In the genomic region with DNA sequence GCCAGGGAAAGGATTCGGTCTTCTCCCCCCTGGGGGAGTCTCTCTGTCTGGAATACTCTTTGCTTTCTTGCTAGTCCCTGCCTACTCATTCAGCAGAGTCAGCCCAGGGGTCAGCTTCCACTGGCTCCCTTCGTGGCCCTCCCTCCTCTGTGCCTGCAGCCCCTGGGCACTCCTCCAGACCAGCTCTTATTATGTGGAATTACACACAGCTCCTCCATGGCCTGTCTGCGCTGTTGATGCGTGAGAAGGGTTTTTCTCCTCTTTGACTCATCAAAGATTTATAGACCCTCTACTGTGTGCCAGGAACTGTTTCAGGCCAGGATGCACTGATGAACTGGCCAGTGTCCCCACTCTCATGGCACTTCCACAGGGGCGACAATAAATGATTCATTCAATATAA, we compare ENCODE assay signal across 14 cellular contexts. TPM values are rescaled to one million over a fixed set of nuclear protein-coding genes. Genes with fewer than 3 reads are reported as not detected.
A peak's percentile ranks its signal among the peaks of the same experiment; 100 is the strongest.
DNase-seq lines count a peak whose midpoint lies in the region; ATAC-seq and TF ChIP-seq lines count a peak whose summit lies in the region.
"Had no signal": no experiment of that assay in that cellular context is flagged by ENCODE, and none has a peak within 500 bp of the region (broad histone marks: within the 10 kb centered on the region; RNA-seq: fewer than 3 reads in every experiment).

No MANE protein-coding gene starts in this region.

- H3K4me3 ChIP-seq in adrenal gland: no peak overlapping the region

- no peak for ATAC-seq in GM18517 (IDR thresholded peaks at IDR 0.05; ENCODE audit: unreplicated experiment)
- ATAC-seq in left lobe of liver: no peak
- ATAC-seq: activated CD8-positive, alpha-beta T cell treated with anti-CD3 and anti-CD28 coated beads for 36 hours had no signal

- no peaks in the 10 kb centered on the region for H3K36me3 ChIP-seq in adrenal gland (replicated peaks in 1 of 2)

- intact Hi-C loops in adrenal gland (cut with DNase I): no loop called here

- 18 to 30% (median 23%) methylated on average over 5 of the region's 5 CpGs for WGBS in adrenal gland, 4 donors

- H3K27me3 ChIP-seq in adrenal gland: no peaks in the 10 kb centered on the region

- DNase-seq in AG08395 (ENCODE audit: low spot score) (peak; percentile 92), H4 (ENCODE audit: low spot score) (peak; percentile 80), adrenal gland (peak; percentile 45 to 91 (median 86)), kidney tubule cell (ENCODE audit: low spot score) (peak; percentile 72), 8988T (no peak), NCI-H526 (lab: John Stamatoyannopoulos, UW) (no peak), left lobe of liver (ENCODE audit: low spot score) (no peak)
- DNase-seq: activated CD8-positive, alpha-beta T cell treated with anti-CD3 and anti-CD28 coated beads for 36 hours; activated naive CD4-positive, alpha-beta T cell treated with anti-CD3 and anti-CD28 coated beads, Interleukin-2, amount 50 U/mL, for 16 hours; NCI-H1417 treated with DMSO at 0.1 percent for 48 hours; T-helper 2 cell had no signal

- peak in 1 of 2 donors; percentile 33 for TF ChIP-seq POLR2A in adrenal gland (IDR thresholded peaks at IDR 0.05)

- H3K4me1 ChIP-seq in adrenal gland (replicated peaks in 1 of 2): peaks cover 20 to 27% of the 10 kb centered on the region in 2 donors

- no peaks in the 10 kb centered on the region for H3K9me3 ChIP-seq in adrenal gland (replicated peaks in 1 of 3)

- peak overlapping the region in 4 of 5 donors; percentile 6 to 82 (median 58) for H3K27ac ChIP-seq in adrenal gland
- H3K27ac ChIP-seq: C4-2B had no signal

- TF ChIP-seq CTCF in adrenal gland (IDR thresholded peaks at IDR 0.05): no peak

RNA-seq across cellular contexts. Expression of gene ST8SIA5, which starts 44.4 kb away (rescaled TPM):
- total RNA-seq in H4 (2014; rRNA removed; shearing (Covaris generic)): under 0.01 and 0.48 TPM in 2 replicates
- total RNA-seq in adrenal gland (10 to 100 TPM in 7 of 8 donors, 1 to 10 TPM in 1; 8.9 to 77.5 (median 23.9) TPM), left lobe of liver (0.23 TPM)
- polyA plus RNA-seq in adrenal gland: 10 to 100 TPM; 18.4 to 47.2 (median 30.2) TPM
- total RNA-seq: activated CD8-positive, alpha-beta T cell treated with anti-CD3 and anti-CD28 coated beads for 36 hours; ureter had no signal

RNA-seq across cellular contexts. Expression of gene LOXHD1, which starts 55.4 kb away (rescaled TPM):
- total RNA-seq in H4 (2014; rRNA removed; shearing (Covaris generic)): not detected in 2 replicates
- total RNA-seq in adrenal gland (under 1 TPM in 2 of 8 donors, not detected in 6; 0.28 to 0.30 TPM), left lobe of liver (not detected)
- under 1 TPM; 0.08 to 0.16 (median 0.13) TPM for polyA plus RNA-seq in adrenal gland

Comparison
In these comparisons a context has a peak if more than half of its experiments do, and no peak if none do; other contexts are left out.
1. DNase-seq: peak in AG08395 (single experiment), H4 (single experiment), adrenal gland (7 of 7) and kidney tubule cell (single experiment); none in 8988T (single experiment), NCI-H526 (0 of 2) and left lobe of liver (single experiment).